ENCODE assay signal across 1 cellular context in the genomic region with DNA sequence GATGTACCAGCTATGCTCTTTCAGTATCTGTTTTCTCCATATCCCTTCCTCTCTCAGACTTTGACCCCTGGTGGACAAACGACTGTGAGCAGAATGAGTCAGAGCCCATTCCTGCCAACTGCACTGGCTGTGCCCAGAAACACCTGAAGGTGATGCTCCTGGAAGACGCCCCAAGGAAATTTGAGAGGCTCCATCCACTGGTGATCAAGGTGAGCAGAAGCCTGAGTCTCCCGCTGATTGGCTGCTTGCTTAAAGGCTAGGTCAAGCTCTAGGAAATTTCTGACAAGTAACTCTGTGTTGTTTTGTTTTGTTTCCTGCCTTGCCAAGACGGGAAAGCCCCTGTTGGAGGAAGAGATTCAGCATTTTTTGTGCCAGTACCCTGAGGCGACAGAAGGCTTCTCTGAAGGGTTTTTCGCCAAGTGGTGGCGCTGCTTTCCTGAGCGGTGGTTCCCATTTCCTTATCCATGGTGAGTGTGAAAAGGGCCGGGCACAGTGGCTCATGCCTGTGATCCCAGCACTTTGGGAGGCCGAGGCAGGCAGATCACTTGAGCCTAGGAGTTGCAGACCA.
A peak's percentile ranks its signal among the peaks of the same experiment; 100 is the strongest.
TF ChIP-seq lines count a peak whose summit lies in the region.

No MANE protein-coding gene starts in this region.

TF ChIP-seq in HepG2, 621 proteins besides CTCF, POLR2A, EP300 and RAD21 (continued from another document and continues in another):
- 0 out of 2 replicates have a peak, but pooled peaks have one; percentile 54 for TF ChIP-seq NRL (CRISPR knock-in tag; IDR thresholded peaks at IDR 0.05; ENCODE audit: borderline replicate concordance)
- TF ChIP-seq, protein P1, sequence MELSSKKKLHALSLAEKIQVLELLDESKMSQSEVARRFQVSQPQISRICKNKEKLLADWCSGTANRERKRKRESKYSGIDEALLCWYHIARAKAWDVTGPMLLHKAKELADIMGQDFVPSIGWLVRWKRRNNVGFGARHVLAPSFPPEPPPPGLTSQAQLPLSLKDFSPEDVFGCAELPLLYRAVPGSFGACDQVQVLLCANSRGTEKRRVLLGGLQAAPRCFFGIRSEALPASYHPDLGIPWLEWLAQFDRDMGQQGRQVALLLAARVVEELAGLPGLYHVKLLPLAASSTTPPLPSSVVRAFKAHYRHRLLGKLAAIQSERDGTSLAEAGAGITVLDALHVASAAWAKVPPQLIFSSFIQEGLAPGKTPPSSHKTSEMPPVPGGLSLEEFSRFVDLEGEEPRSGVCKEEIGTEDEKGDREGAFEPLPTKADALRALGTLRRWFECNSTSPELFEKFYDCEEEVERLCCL (CRISPR knock-in tag; IDR thresholded peaks at IDR 0.05; ENCODE audit: borderline replicate concordance), result no peak
- no peak for TF ChIP-seq ZNF333 (CRISPR knock-in tag; IDR thresholded peaks at IDR 0.05; ENCODE audit: borderline replicate concordance)
- TF ChIP-seq POLR2AphosphoS2 (IDR thresholded peaks at IDR 0.05; ENCODE audit: low read depth, low read length), result no peak
- no peak for TF ChIP-seq PHF21A (CRISPR knock-in tag; IDR thresholded peaks at IDR 0.05)
- peak; percentile 44 for TF ChIP-seq STAG1 (CRISPR knock-in tag; IDR thresholded peaks at IDR 0.05)
- no peak for TF ChIP-seq PHF5A (CRISPR knock-in tag; IDR thresholded peaks at IDR 0.05; ENCODE audit: low read depth, unreplicated experiment)
- TF ChIP-seq, protein P2, sequence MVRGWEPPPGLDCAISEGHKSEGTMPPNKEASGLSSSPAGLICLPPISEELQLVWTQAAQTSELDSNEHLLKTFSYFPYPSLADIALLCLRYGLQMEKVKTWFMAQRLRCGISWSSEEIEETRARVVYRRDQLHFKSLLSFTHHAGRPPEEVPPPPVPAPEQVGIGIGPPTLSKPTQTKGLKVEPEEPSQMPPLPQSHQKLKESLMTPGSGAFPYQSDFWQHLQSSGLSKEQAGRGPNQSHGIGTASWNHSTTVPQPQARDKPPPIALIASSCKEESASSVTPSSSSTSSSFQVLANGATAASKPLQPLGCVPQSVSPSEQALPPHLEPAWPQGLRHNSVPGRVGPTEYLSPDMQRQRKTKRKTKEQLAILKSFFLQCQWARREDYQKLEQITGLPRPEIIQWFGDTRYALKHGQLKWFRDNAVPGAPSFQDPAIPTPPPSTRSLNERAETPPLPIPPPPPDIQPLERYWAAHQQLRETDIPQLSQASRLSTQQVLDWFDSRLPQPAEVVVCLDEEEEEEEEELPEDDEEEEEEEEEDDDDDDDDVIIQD (CRISPR knock-in tag; IDR thresholded peaks at IDR 0.05; ENCODE audit: low read depth), result peak; percentile 34; the same call in 1 of the 2 replicates
- no peak for TF ChIP-seq PRMT3 (CRISPR knock-in tag; IDR thresholded peaks at IDR 0.05; ENCODE audit: borderline replicate concordance, low read depth)
- no peak for TF ChIP-seq KLF12 (CRISPR knock-in tag; IDR thresholded peaks at IDR 0.05; ENCODE audit: borderline replicate concordance)
- peak; percentile 53; the same call in 1 of the 2 replicates for TF ChIP-seq SMC3 (IDR thresholded peaks at IDR 0.05; ENCODE audit: low read length)
- no peak for TF ChIP-seq HOXA7 (CRISPR knock-in tag; IDR thresholded peaks at IDR 0.05)
- TF ChIP-seq FOXK2 (IDR thresholded peaks at IDR 0.05), result no peak
- TF ChIP-seq MAFF (IDR thresholded peaks at IDR 0.05; ENCODE audit: low read depth, low read length), result no peak
- TF ChIP-seq ZKSCAN5 (CRISPR knock-in tag; IDR thresholded peaks at IDR 0.05), result no peak
- no peak for TF ChIP-seq ZNF343 (CRISPR knock-in tag; IDR thresholded peaks at IDR 0.05)
- no peak for TF ChIP-seq SETDB1 (CRISPR knock-in tag; IDR thresholded peaks at IDR 0.05; ENCODE audit: borderline replicate concordance)
- TF ChIP-seq ZNF547 (CRISPR knock-in tag; IDR thresholded peaks at IDR 0.05), result no peak
- TF ChIP-seq ZFX (CRISPR knock-in tag; IDR thresholded peaks at IDR 0.05; ENCODE audit: low read depth), result no peak
- no peak for TF ChIP-seq NKX3-1 (CRISPR knock-in tag; IDR thresholded peaks at IDR 0.05)
- TF ChIP-seq GABPB1 (CRISPR knock-in tag; IDR thresholded peaks at IDR 0.05), result no peak
- TF ChIP-seq, protein P3, sequence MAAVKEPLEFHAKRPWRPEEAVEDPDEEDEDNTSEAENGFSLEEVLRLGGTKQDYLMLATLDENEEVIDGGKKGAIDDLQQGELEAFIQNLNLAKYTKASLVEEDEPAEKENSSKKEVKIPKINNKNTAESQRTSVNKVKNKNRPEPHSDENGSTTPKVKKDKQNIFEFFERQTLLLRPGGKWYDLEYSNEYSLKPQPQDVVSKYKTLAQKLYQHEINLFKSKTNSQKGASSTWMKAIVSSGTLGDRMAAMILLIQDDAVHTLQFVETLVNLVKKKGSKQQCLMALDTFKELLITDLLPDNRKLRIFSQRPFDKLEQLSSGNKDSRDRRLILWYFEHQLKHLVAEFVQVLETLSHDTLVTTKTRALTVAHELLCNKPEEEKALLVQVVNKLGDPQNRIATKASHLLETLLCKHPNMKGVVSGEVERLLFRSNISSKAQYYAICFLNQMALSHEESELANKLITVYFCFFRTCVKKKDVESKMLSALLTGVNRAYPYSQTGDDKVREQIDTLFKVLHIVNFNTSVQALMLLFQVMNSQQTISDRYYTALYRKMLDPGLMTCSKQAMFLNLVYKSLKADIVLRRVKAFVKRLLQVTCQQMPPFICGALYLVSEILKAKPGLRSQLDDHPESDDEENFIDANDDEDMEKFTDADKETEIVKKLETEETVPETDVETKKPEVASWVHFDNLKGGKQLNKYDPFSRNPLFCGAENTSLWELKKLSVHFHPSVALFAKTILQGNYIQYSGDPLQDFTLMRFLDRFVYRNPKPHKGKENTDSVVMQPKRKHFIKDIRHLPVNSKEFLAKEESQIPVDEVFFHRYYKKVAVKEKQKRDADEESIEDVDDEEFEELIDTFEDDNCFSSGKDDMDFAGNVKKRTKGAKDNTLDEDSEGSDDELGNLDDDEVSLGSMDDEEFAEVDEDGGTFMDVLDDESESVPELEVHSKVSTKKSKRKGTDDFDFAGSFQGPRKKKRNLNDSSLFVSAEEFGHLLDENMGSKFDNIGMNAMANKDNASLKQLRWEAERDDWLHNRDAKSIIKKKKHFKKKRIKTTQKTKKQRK (IDR thresholded peaks at IDR 0.05; ENCODE audit: low read length), result no peak
- TF ChIP-seq CEBPG (CRISPR knock-in tag; IDR thresholded peaks at IDR 0.05), result no peak
- TF ChIP-seq FOSL1 (CRISPR knock-in tag; IDR thresholded peaks at IDR 0.05; ENCODE audit: borderline replicate concordance), result peak; percentile 70; the same call in 1 of the 2 replicates
- TF ChIP-seq ELF3 (CRISPR knock-in tag; IDR thresholded peaks at IDR 0.05), result 0 out of 2 replicates have a peak, but pooled peaks have one; percentile 31
- no peak for TF ChIP-seq SMAD3 (CRISPR knock-in tag; IDR thresholded peaks at IDR 0.05)
- no peak for TF ChIP-seq RFXANK (CRISPR knock-in tag; IDR thresholded peaks at IDR 0.05)
- no peak for TF ChIP-seq FOXJ3 (CRISPR knock-in tag; IDR thresholded peaks at IDR 0.05; ENCODE audit: borderline replicate concordance)
- no peak for TF ChIP-seq ZNF775 (CRISPR knock-in tag; IDR thresholded peaks at IDR 0.05; ENCODE audit: borderline replicate concordance)
- no peak for TF ChIP-seq GFI1 (CRISPR knock-in tag; IDR thresholded peaks at IDR 0.05; ENCODE audit: borderline replicate concordance)
- TF ChIP-seq ZNF556 (CRISPR knock-in tag; IDR thresholded peaks at IDR 0.05; ENCODE audit: borderline replicate concordance), result no peak
- TF ChIP-seq ZNF589 (CRISPR knock-in tag; conservative IDR thresholded peaks at IDR 0.05), result no peak
- TF ChIP-seq, protein P4, sequence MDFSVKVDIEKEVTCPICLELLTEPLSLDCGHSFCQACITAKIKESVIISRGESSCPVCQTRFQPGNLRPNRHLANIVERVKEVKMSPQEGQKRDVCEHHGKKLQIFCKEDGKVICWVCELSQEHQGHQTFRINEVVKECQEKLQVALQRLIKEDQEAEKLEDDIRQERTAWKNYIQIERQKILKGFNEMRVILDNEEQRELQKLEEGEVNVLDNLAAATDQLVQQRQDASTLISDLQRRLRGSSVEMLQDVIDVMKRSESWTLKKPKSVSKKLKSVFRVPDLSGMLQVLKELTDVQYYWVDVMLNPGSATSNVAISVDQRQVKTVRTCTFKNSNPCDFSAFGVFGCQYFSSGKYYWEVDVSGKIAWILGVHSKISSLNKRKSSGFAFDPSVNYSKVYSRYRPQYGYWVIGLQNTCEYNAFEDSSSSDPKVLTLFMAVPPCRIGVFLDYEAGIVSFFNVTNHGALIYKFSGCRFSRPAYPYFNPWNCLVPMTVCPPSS (IDR thresholded peaks at IDR 0.05), result no peak
- TF ChIP-seq, protein P5, sequence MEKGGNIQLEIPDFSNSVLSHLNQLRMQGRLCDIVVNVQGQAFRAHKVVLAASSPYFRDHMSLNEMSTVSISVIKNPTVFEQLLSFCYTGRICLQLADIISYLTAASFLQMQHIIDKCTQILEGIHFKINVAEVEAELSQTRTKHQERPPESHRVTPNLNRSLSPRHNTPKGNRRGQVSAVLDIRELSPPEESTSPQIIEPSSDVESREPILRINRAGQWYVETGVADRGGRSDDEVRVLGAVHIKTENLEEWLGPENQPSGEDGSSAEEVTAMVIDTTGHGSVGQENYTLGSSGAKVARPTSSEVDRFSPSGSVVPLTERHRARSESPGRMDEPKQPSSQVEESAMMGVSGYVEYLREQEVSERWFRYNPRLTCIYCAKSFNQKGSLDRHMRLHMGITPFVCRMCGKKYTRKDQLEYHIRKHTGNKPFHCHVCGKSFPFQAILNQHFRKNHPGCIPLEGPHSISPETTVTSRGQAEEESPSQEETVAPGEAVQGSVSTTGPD (CRISPR knock-in tag; IDR thresholded peaks at IDR 0.05), result no peak
- peak; percentile 60; the same call in 1 of the 2 replicates for TF ChIP-seq HNF4G (IDR thresholded peaks at IDR 0.05; ENCODE audit: borderline replicate concordance, low read depth, low read length)
- no peak for TF ChIP-seq HNF4G (CRISPR knock-in tag; IDR thresholded peaks at IDR 0.05; ENCODE audit: borderline replicate concordance, low read depth)
- TF ChIP-seq ZBTB20 (CRISPR knock-in tag; IDR thresholded peaks at IDR 0.05; ENCODE audit: borderline replicate concordance, low read depth), result no peak
- TF ChIP-seq, protein P6, sequence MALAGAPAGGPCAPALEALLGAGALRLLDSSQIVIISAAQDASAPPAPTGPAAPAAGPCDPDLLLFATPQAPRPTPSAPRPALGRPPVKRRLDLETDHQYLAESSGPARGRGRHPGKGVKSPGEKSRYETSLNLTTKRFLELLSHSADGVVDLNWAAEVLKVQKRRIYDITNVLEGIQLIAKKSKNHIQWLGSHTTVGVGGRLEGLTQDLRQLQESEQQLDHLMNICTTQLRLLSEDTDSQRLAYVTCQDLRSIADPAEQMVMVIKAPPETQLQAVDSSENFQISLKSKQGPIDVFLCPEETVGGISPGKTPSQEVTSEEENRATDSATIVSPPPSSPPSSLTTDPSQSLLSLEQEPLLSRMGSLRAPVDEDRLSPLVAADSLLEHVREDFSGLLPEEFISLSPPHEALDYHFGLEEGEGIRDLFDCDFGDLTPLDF (CRISPR knock-in tag; IDR thresholded peaks at IDR 0.05), result no peak
- TF ChIP-seq EED (CRISPR knock-in tag; IDR thresholded peaks at IDR 0.05), result no peak
- peak; percentile 28; the same call in 1 of the 2 replicates for TF ChIP-seq SALL1 (CRISPR knock-in tag; IDR thresholded peaks at IDR 0.05)
- no peak for TF ChIP-seq THYN1 (CRISPR knock-in tag; IDR thresholded peaks at IDR 0.05; ENCODE audit: borderline replicate concordance, low read depth)
- TF ChIP-seq XRCC5 (optimal IDR thresholded peaks at IDR 0.05; ENCODE audit: low read length), result peak; percentile 82
- TF ChIP-seq ATAD3A (CRISPR knock-in tag; IDR thresholded peaks at IDR 0.05), result no peak
- TF ChIP-seq, protein P7, sequence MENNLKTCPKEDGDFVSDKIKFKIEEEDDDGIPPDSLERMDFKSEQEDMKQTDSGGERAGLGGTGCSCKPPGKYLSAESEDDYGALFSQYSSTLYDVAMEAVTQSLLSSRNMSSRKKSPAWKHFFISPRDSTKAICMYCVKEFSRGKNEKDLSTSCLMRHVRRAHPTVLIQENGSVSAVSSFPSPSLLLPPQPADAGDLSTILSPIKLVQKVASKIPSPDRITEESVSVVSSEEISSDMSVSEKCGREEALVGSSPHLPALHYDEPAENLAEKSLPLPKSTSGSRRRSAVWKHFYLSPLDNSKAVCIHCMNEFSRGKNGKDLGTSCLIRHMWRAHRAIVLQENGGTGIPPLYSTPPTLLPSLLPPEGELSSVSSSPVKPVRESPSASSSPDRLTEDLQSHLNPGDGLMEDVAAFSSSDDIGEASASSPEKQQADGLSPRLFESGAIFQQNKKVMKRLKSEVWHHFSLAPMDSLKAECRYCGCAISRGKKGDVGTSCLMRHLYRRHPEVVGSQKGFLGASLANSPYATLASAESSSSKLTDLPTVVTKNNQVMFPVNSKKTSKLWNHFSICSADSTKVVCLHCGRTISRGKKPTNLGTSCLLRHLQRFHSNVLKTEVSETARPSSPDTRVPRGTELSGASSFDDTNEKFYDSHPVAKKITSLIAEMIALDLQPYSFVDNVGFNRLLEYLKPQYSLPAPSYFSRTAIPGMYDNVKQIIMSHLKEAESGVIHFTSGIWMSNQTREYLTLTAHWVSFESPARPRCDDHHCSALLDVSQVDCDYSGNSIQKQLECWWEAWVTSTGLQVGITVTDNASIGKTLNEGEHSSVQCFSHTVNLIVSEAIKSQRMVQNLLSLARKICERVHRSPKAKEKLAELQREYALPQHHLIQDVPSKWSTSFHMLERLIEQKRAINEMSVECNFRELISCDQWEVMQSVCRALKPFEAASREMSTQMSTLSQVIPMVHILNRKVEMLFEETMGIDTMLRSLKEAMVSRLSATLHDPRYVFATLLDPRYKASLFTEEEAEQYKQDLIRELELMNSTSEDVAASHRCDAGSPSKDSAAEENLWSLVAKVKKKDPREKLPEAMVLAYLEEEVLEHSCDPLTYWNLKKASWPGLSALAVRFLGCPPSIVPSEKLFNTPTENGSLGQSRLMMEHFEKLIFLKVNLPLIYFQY (CRISPR knock-in tag; IDR thresholded peaks at IDR 0.05; ENCODE audit: borderline replicate concordance), result 0 out of 2 replicates have a peak, but pooled peaks have one; percentile 27
- TF ChIP-seq HES4 (CRISPR knock-in tag; IDR thresholded peaks at IDR 0.05; ENCODE audit: borderline replicate concordance), result no peak
- 0 out of 2 replicates have a peak, but pooled peaks have one; percentile 22 for TF ChIP-seq KAT8 (CRISPR knock-in tag; IDR thresholded peaks at IDR 0.05)
- no peak; the same call in 1 of the 2 replicates for TF ChIP-seq ETV5 (CRISPR knock-in tag; IDR thresholded peaks at IDR 0.05; ENCODE audit: borderline replicate concordance)
- TF ChIP-seq, protein P8, sequence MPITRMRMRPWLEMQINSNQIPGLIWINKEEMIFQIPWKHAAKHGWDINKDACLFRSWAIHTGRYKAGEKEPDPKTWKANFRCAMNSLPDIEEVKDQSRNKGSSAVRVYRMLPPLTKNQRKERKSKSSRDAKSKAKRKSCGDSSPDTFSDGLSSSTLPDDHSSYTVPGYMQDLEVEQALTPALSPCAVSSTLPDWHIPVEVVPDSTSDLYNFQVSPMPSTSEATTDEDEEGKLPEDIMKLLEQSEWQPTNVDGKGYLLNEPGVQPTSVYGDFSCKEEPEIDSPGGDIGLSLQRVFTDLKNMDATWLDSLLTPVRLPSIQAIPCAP (CRISPR knock-in tag; IDR thresholded peaks at IDR 0.05; ENCODE audit: low read depth), result no peak
- TF ChIP-seq, protein P9, sequence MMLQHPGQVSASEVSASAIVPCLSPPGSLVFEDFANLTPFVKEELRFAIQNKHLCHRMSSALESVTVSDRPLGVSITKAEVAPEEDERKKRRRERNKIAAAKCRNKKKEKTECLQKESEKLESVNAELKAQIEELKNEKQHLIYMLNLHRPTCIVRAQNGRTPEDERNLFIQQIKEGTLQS (CRISPR knock-in tag; IDR thresholded peaks at IDR 0.05), result 0 out of 2 replicates have a peak, but pooled peaks have one; percentile 24
